In genomic region chr1:211739671-211740411, GRCh38 we compare ENCODE assay signal across 1 cellular context.
TF ChIP-seq lines count a peak whose summit lies in the region.

No MANE protein-coding gene starts in this region.

TF ChIP-seq in GM23338, 12 proteins besides CTCF, POLR2A, EP300 and RAD21 (continued from another document):
- TF ChIP-seq REST (IDR thresholded peaks at IDR 0.05; ENCODE audit: unreplicated experiment) (no peak), POLR2AphosphoS5 (IDR thresholded peaks at IDR 0.05; ENCODE audit: low read depth) (no peak), JUNB (IDR thresholded peaks at IDR 0.05; ENCODE audit: unreplicated experiment) (no peak), ETS1 (IDR thresholded peaks at IDR 0.05) (no peak), EZH2phosphoT487 (IDR thresholded peaks at IDR 0.05; ENCODE audit: unreplicated experiment) (no peak)
